ENCODE assay signal across 8 cellular contexts in genomic region chr22:41947181-41948080, GRCh38. TPM values are rescaled to one million over a fixed set of nuclear protein-coding genes. Genes with fewer than 3 reads are reported as not detected.
DNase-seq lines count a peak whose midpoint lies in the region; ATAC-seq and TF ChIP-seq lines count a peak whose summit lies in the region.

No MANE protein-coding gene starts in this region.

- H3K4me3 Mint-ChIP-seq in naive thymus-derived CD4-positive, alpha-beta T cell = peak overlapping the region; percentile 83 to 93 (median 91)

- CTCF ChIA-PET in naive thymus-derived CD4-positive, alpha-beta T cell (lab: Charles Lee) = interaction anchor here (0.7 to 1.8 kb wide), 6 partner anchors 9 to 282 kb away, joined by 3 to 15 read pairs (median 5); no protein-coding TSS in a partner anchor

- H3K27ac ChIP-seq in BLaER1 (peak overlapping the region; percentile 88), KOPT-K1 (ENCODE audit: low read depth, low read length, poor library complexity, severe bottlenecking) (peak overlapping the region; percentile 95), coronary artery (peak overlapping the region in 1 of 2 donors; percentile 33)
- H3K27ac ChIP-seq in naive thymus-derived CD4-positive, alpha-beta T cell (ENCODE audit: low read depth, low read length) = peak overlapping the region; percentile 37

- POLR2A ChIA-PET in naive thymus-derived CD4-positive, alpha-beta T cell (lab: Charles Lee) = interaction anchor here (0.6 to 2.1 kb wide), 11 partner anchors 21 to 729 kb away, joined by 3 to 14 read pairs (median 4); partner anchors contain the start of genes MEI1, SNU13, SREBF2 and TNFRSF13C

- peaks cover 84% of the 10 kb centered on the region for H3K4me1 ChIP-seq in BLaER1
- peaks cover 3 to 13% of the 10 kb centered on the region in 2 donors for H3K4me1 ChIP-seq in naive thymus-derived CD4-positive, alpha-beta T cell (ENCODE audit: control insufficient read depth in 2 of 2, insufficient read depth in 2 of 2, low read length in 2 of 2)

- H3K27me3 Mint-ChIP-seq in naive thymus-derived CD4-positive, alpha-beta T cell = no peaks in the 10 kb centered on the region

- H3K9me3 Mint-ChIP-seq in naive thymus-derived CD4-positive, alpha-beta T cell = no peaks in the 10 kb centered on the region

- peak overlapping the region; percentile 92 for H3K9ac ChIP-seq in BLaER1

- peak overlapping the region in 7 of 9 donors; percentile 63 to 93 (median 68) for H3K27ac Mint-ChIP-seq in naive thymus-derived CD4-positive, alpha-beta T cell

- TF ChIP-seq CTCF in coronary artery (IDR thresholded peaks at IDR 0.05) (no peak), GM13977 (IDR thresholded peaks at IDR 0.05; ENCODE audit: extremely low read depth, insufficient read depth, missing control alignments) (no peak)

- H3K4me1 Mint-ChIP-seq in naive thymus-derived CD4-positive, alpha-beta T cell = peaks cover 0 to 39% (median 10%) of the 10 kb centered on the region in 7 donors

- H4K20me1 ChIP-seq in BLaER1 = no peaks in the 10 kb centered on the region

- H3K36me3 ChIP-seq in BLaER1 (peaks cover 28% of the 10 kb centered on the region), KOPT-K1 (ENCODE audit: insufficient read depth, low read length) (peaks cover 36% of the 10 kb centered on the region)
- H3K36me3 ChIP-seq in naive thymus-derived CD4-positive, alpha-beta T cell (ENCODE audit: control insufficient read depth in 2 of 3, insufficient read depth in 3 of 3, low read length in 3 of 3) = no peaks in the 10 kb centered on the region

- H3K36me3 Mint-ChIP-seq in naive thymus-derived CD4-positive, alpha-beta T cell = peaks cover 0 to 12% (median 0%) of the 10 kb centered on the region in 5 donors

- H3K4me2 ChIP-seq in BLaER1 = peak overlapping the region; percentile 99

- H3K27me3 ChIP-seq in BLaER1 = no peaks in the 10 kb centered on the region; the same call in 1 of the 2 replicates
- no peaks in the 10 kb centered on the region for H3K27me3 ChIP-seq in naive thymus-derived CD4-positive, alpha-beta T cell (ENCODE audit: control insufficient read depth in 2 of 2, insufficient read depth in 2 of 2, low read length in 2 of 2)

- DNase-seq in coronary artery (ENCODE audit: low spot score) (no peak), germinal center (ENCODE audit: low spot score) (no peak), SIG-M5 (lab: John Stamatoyannopoulos, UW) (no peak), GM13977 (ENCODE audit: low spot score) (no peak)
- no peak for DNase-seq in naive thymus-derived CD4-positive, alpha-beta T cell

- no peak for ATAC-seq in naive thymus-derived CD4-positive, alpha-beta T cell
- no peak for ATAC-seq in HG03095 (IDR thresholded peaks at IDR 0.05; ENCODE audit: unreplicated experiment)

- intact Hi-C loops in naive thymus-derived CD4-positive, alpha-beta T cell (cut with micrococcal nuclease) = loop anchor here (2.0 to 10.0 kb wide), 5 partner anchors 51 to 853 kb away; partner anchors contain the start of genes EP300 (in 1 of the 2), SMDT1 (in 1 of the 2), TOB2 (in 1 of the 2) and WBP2NL (in 1 of the 2)

- H3K4me3 ChIP-seq in BLaER1 (peak overlapping the region; percentile 91), coronary artery (peak overlapping the region; percentile 74)
- peak overlapping the region; percentile 82 for H3K4me3 ChIP-seq in naive thymus-derived CD4-positive, alpha-beta T cell (ENCODE audit: low read length)

- H3K9me3 ChIP-seq in BLaER1 (no peaks in the 10 kb centered on the region), KOPT-K1 (ENCODE audit: insufficient read depth, low read length, poor library complexity, severe bottlenecking) (no peaks in the 10 kb centered on the region)
- H3K9me3 ChIP-seq in naive thymus-derived CD4-positive, alpha-beta T cell (ENCODE audit: control insufficient read depth in 2 of 3, low read length in 3 of 3) = no peaks in the 10 kb centered on the region

- in situ Hi-C loops in GM13977 (cut with MboI; ENCODE audit: low pct_unique_long_range_greater_than_20kb, low sequenced_read_pairs, unreplicated experiment) = loop anchor here (10.0 kb wide), 2 partner anchors 113 to 253 kb away; partner anchors contain the start of genes MEI1 and SREBF2

RNA-seq across cellular contexts. Expression of gene CENPM, which starts 0.5 kb away (rescaled TPM):
- total RNA-seq in naive thymus-derived CD4-positive, alpha-beta T cell = 10 to 100 TPM in 3 of 5 experiments, 1 to 10 TPM in 2; 5.1 to 51.1 (median 10.8) TPM
- polyA plus RNA-seq in naive thymus-derived CD4-positive, alpha-beta T cell = 1 to 10 TPM; 2.3 to 4.4 TPM

RNA-seq across cellular contexts. Expression of gene TNFRSF13C, which starts 20.8 kb away (rescaled TPM):
- 10 to 100 TPM in 2 of 5 experiments, 1 to 10 TPM in 3; 1.2 to 17.2 (median 8.4) TPM for total RNA-seq in naive thymus-derived CD4-positive, alpha-beta T cell
- under 1 TPM; 0.38 to 0.39 TPM for polyA plus RNA-seq in naive thymus-derived CD4-positive, alpha-beta T cell

RNA-seq across cellular contexts. Expression of gene SEPTIN3, which starts 21.8 kb away (rescaled TPM):
- total RNA-seq in naive thymus-derived CD4-positive, alpha-beta T cell = 1 to 10 TPM in 1 of 5 experiments, under 1 TPM in 4; 0.08 to 4.2 (median 0.16) TPM
- polyA plus RNA-seq in naive thymus-derived CD4-positive, alpha-beta T cell = not detected

RNA-seq across cellular contexts. Expression of gene SHISA8, which starts 32.6 kb away (rescaled TPM):
- under 1 TPM in 3 of 5 experiments, not detected in 2; 0.34 to 0.58 (median 0.54) TPM for total RNA-seq in naive thymus-derived CD4-positive, alpha-beta T cell
- not detected for polyA plus RNA-seq in naive thymus-derived CD4-positive, alpha-beta T cell
